In genomic region chr4:127985989-127986388, GRCh38 we compare ENCODE assay signal across 17 cellular contexts. TPM values are rescaled to one million over a fixed set of nuclear protein-coding genes. Genes with fewer than 3 reads are reported as not detected.
A peak's percentile ranks its signal among the peaks of the same experiment; 100 is the strongest.
DNase-seq lines count a peak whose midpoint lies in the region; ATAC-seq and TF ChIP-seq lines count a peak whose summit lies in the region.
"Had no signal": no experiment of that assay in that cellular context is flagged by ENCODE, and none has a peak within 500 bp of the region (broad histone marks: within the 10 kb centered on the region; RNA-seq: fewer than 3 reads in every experiment).

No MANE protein-coding gene starts in this region.

- H3K9me3 ChIP-seq in A673 (ENCODE audit: low read depth, low read length, poor library complexity, severe bottlenecking): no peaks in the 10 kb centered on the region
- H3K9me3 ChIP-seq: BLaER1 treated with 17β-estradiol and CSF1 and Interleukin-3, amounts not matched to agents 10 nM and 100 nM had no signal

- TF ChIP-seq CTCF in A673 (conservative IDR thresholded peaks at IDR 0.05; ENCODE audit: low read depth, low read length) (peak; percentile 25; the same call in 1 of the 2 replicates), GM12873 (IDR thresholded peaks at IDR 0.05; ENCODE audit: insufficient read depth, low read depth, low read length, missing control alignments) (peak; percentile 8), VCaP (conservative IDR thresholded peaks at IDR 0.05) (peak; percentile 46), fibroblast of mammary gland (conservative IDR thresholded peaks at IDR 0.05; ENCODE audit: control insufficient read depth, insufficient read depth, low read depth, low read length) (peak; percentile 3), WTC11 (IDR thresholded peaks at IDR 0.05) (no peak)

- H3K36me3 Mint-ChIP-seq in WTC11: peaks cover 14% of the 10 kb centered on the region

- no peaks in the 10 kb centered on the region for H3K4me1 Mint-ChIP-seq in WTC11

- no peaks in the 10 kb centered on the region for H3K4me1 ChIP-seq in A673 (ENCODE audit: insufficient read depth, low read length, poor library complexity, severe bottlenecking)

- no peaks in the 10 kb centered on the region for H3K27me3 Mint-ChIP-seq in WTC11 (ENCODE audit: low read depth)

- no peaks in the 10 kb centered on the region for H3K9me3 Mint-ChIP-seq in WTC11

- no TSS peak for BruUV-seq in A673 (replicated peaks; lab: Mats Ljungman, UMichigan)

- H3K4me3 ChIP-seq in A673 (ENCODE audit: low read depth, low read length, poor library complexity, severe bottlenecking) (no peak overlapping the region), fibroblast of mammary gland (ENCODE audit: control insufficient read depth, low read depth, low read length) (no peak overlapping the region)
- H3K4me3 ChIP-seq: BLaER1 treated with 17β-estradiol and CSF1 and Interleukin-3, amounts not matched to agents 10 nM and 100 nM; SK-N-MC had no signal

- CTCF ChIA-PET in A673 (lab: Charles Lee): no interaction called here
- CTCF ChIA-PET in WTC11 (lab: Charles Lee): interaction anchor here (1.0 kb wide), 1 partner anchor 21 kb away, joined by 3 read pairs; the partner anchor contains the start of genes ABHD18 and MFSD8

- POLR2A ChIA-PET in A673 (lab: Charles Lee; ENCODE audit: low non-redundant PET) (no interaction called here), WTC11 (lab: Charles Lee) (no interaction called here)

- intact Hi-C loops in A673 (cut with micrococcal nuclease; ENCODE audit: unreplicated experiment): no loop called here

- no peak for ATAC-seq in WTC11

- H3K27ac ChIP-seq in A673 (ENCODE audit: low read depth, low read length, poor library complexity, severe bottlenecking) (no peak overlapping the region), VCaP (no peak overlapping the region)
- H3K27ac ChIP-seq: BLaER1 treated with 17β-estradiol and CSF1 and Interleukin-3, amounts not matched to agents 10 nM and 100 nM; KMS-11; SK-N-MC had no signal

- H3K4me3 Mint-ChIP-seq in WTC11: no peak overlapping the region

- no peaks in the 10 kb centered on the region for H3K36me3 ChIP-seq in A673 (ENCODE audit: insufficient read depth, low read length, poor library complexity, severe bottlenecking)

- H3K27me3 ChIP-seq in A673 (replicated peaks; ENCODE audit: insufficient read depth, low read depth, low read length, poor library complexity): no peaks in the 10 kb centered on the region
- H3K27me3 ChIP-seq: BLaER1 treated with 17β-estradiol and CSF1 and Interleukin-3, amounts not matched to agents 10 nM and 100 nM had no signal

- no peak overlapping the region for H3K27ac Mint-ChIP-seq in WTC11

- DNase-seq in A673 (ENCODE audit: low spot score) (no peak), fibroblast of mammary gland (ENCODE audit: low read depth) (no peak), WTC11 (ENCODE audit: low spot score) (no peak), DMS 273 treated with DMSO at 0.1 percent for 48 hours (lab: John Stamatoyannopoulos, UW) (no peak), NOMO-1 treated with DMSO at 0.1 percent for 48 hours (lab: John Stamatoyannopoulos, UW; ENCODE audit: unreplicated experiment) (no peak), MV-4-11 (lab: John Stamatoyannopoulos, UW) (no peak)
- DNase-seq: COR-L47, DMS79, GDM1, GOT3, NCI-H1930, OCI-M1 had no signal

TF ChIP-seq in WTC11, 78 proteins besides CTCF, POLR2A, EP300 and RAD21:
- TF ChIP-seq NR3C1 (CRISPR knock-in tag; conservative IDR thresholded peaks at IDR 0.05; ENCODE audit: low read depth): no peak
- TF ChIP-seq, protein P1, sequence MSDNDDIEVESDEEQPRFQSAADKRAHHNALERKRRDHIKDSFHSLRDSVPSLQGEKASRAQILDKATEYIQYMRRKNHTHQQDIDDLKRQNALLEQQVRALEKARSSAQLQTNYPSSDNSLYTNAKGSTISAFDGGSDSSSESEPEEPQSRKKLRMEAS (CRISPR knock-in tag; IDR thresholded peaks at IDR 0.05): no peak
- no peak for TF ChIP-seq ZNF416 (CRISPR knock-in tag; IDR thresholded peaks at IDR 0.05)
- TF ChIP-seq ZNF532 (CRISPR knock-in tag; IDR thresholded peaks at IDR 0.05; ENCODE audit: borderline replicate concordance): no peak
- no peak for TF ChIP-seq TP53 (CRISPR knock-in tag; IDR thresholded peaks at IDR 0.05)
- no peak for TF ChIP-seq ELF4 (CRISPR knock-in tag; IDR thresholded peaks at IDR 0.05; ENCODE audit: low read depth)
TF ChIP-seq in WTC11: peak in this region for 0.

RNA-seq across cellular contexts. Expression of gene ABHD18, which starts 20.8 kb away (rescaled TPM):
- total RNA-seq in A673 (2021) (8.4 and 10.1 TPM in 2 replicates), WTC11 (2021) (15.9 to 17.8 TPM (median 16.5 TPM) in 3 replicates)

RNA-seq across cellular contexts. Expression of gene MFSD8, which starts 21.0 kb away (rescaled TPM):
- total RNA-seq in A673 (2021) (16.6 and 23.6 TPM in 2 replicates), WTC11 (2021) (13.4 to 17.6 TPM (median 15.0 TPM) in 3 replicates)
